12 cellular contexts compared by ENCODE assay signal in the genomic region with DNA sequence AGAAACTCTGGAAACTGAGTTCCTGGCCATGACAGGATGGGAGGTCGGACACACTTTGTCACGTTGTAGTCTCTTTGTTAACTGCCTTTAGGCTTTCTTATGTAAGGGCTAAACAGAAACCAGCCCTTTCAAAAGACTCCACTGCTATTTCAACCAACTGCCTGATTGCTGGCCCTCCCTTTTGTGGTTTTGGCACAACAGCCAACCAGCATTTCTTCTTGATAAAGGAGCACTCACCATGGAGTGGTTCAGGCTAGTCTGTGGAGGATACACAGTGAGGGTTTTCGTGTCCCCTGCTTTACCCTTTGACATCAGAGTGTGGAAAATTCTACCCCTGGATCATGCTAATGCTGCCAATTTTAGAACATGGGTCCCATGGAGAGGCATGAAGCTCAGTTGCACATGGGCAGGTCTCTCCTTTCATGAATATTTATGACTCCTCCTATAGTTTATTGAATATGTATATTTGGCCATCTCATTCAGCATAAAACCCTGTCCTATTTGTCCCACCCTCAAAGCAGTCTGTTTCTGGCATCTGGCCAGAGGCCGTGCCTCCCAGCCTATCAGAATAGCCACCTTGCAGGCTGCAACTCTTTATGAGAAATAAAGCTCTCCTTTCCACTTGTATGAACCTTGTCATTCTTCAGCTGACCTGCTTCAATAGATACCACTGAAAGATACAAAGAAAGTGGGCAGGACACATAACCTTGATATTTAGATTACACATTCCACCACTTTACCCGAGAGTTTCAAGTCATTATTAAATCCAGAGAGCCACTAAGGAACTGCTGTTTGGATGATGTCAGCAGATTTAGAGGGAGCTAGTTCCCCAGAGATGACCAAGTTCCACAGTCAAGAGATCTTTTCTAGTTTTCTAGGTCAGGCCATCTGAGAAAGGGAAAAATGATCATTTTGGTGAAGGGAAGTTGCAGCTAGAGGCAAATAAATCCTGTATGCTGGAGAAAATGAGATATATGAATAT.
A peak's percentile ranks its signal among the peaks of the same experiment; 100 is the strongest.
DNase-seq lines count a peak whose midpoint lies in the region; ATAC-seq and TF ChIP-seq lines count a peak whose summit lies in the region.
"Had no signal": no experiment of that assay in that cellular context is flagged by ENCODE, and none has a peak within 500 bp of the region (broad histone marks: within the 10 kb centered on the region; RNA-seq: fewer than 3 reads in every experiment).

No MANE protein-coding gene starts in this region.

- POLR2A ChIA-PET in SK-N-SH (lab: Yijun Ruan, JAX) = no interaction called here
- POLR2A ChIA-PET in activated CD8-positive, alpha-beta T cell treated with anti-CD3 and anti-CD28 coated beads, Interleukin-2, amount 10 ng/mL, durations not matched to agents 7 days and 5 days (lab: Charles Lee) = no interaction called here

- no peaks in the 10 kb centered on the region for H3K79me2 ChIP-seq in SK-N-SH (ENCODE audit: insufficient read depth)

- H3K27ac ChIP-seq in left ventricle myocardium inferior (replicated peaks) (no peak overlapping the region), SJCRH30 (no peak overlapping the region), SK-N-SH (ENCODE audit: low read depth in 2 of 2, low read length in 1 of 2) (no peak overlapping the region)
- H3K27ac ChIP-seq in effector memory CD4-positive, alpha-beta T cell (ENCODE audit: insufficient read depth, low read length, poor library complexity, severe bottlenecking) = no peak overlapping the region
- H3K27ac ChIP-seq: prostate gland, SK-N-MC had no signal

- no peak for TF ChIP-seq CTCF in left ventricle myocardium inferior (IDR thresholded peaks at IDR 0.05; ENCODE audit: borderline replicate concordance)
- no peak for TF ChIP-seq CTCF in fibroblast of villous mesenchyme (IDR thresholded peaks at IDR 0.05; ENCODE audit: insufficient read depth, low read depth, low read length)
- TF ChIP-seq CTCF in SK-N-SH (IDR thresholded peaks at IDR 0.05) = no peak

- H3K4me3 ChIP-seq in left ventricle myocardium inferior = no peak overlapping the region
- no peak overlapping the region for H3K4me3 ChIP-seq in SJCRH30
- H3K4me3 ChIP-seq in fibroblast of villous mesenchyme (ENCODE audit: low read depth, low read length) = no peak overlapping the region
- no peak overlapping the region for H3K4me3 ChIP-seq in SK-N-SH (ENCODE audit: low read depth in 2 of 2, low read length in 1 of 2)
- H3K4me3 ChIP-seq in effector memory CD4-positive, alpha-beta T cell (ENCODE audit: insufficient read depth, low read depth, low read length, poor library complexity, severe bottlenecking) = no peak overlapping the region
- H3K4me3 ChIP-seq: prostate gland, SK-N-MC had no signal

- no peak for TF ChIP-seq EP300 in SK-N-SH (IDR thresholded peaks at IDR 0.05; ENCODE audit: borderline replicate concordance in 1 of 2, low read depth in 1 of 2, low read length in 1 of 2)

- ATAC-seq in Right ventricle myocardium superior (ENCODE audit: poor library complexity) (peak; percentile 49), HG03135 (IDR thresholded peaks at IDR 0.05; ENCODE audit: unreplicated experiment) (no peak)
- ATAC-seq in activated CD8-positive, alpha-beta T cell treated with anti-CD3 and anti-CD28 coated beads, Interleukin-2, amount 10 ng/mL, durations not matched to agents 7 days and 5 days = no peak
- ATAC-seq: activated naive CD4-positive, alpha-beta T cell treated with anti-CD3 and anti-CD28 coated beads, Interleukin-2, amount 50 U/mL, for 72 hours had no signal

- H3K36me3 ChIP-seq in left ventricle myocardium inferior (no peaks in the 10 kb centered on the region), SJCRH30 (no peaks in the 10 kb centered on the region), SK-N-SH (replicated peaks in 1 of 2; ENCODE audit: control insufficient read depth in 1 of 2, insufficient read depth in 2 of 2, low read length in 1 of 2) (no peaks in the 10 kb centered on the region)
- H3K36me3 ChIP-seq in effector memory CD4-positive, alpha-beta T cell (ENCODE audit: control insufficient read depth, insufficient read depth, low read length) = no peaks in the 10 kb centered on the region
- H3K36me3 ChIP-seq: prostate gland had no signal

- H3K36me3 Mint-ChIP-seq in activated CD8-positive, alpha-beta T cell treated with anti-CD3 and anti-CD28 coated beads, Interleukin-2, amount 10 ng/mL, durations not matched to agents 7 days and 5 days (ENCODE audit: low read depth) = no peaks in the 10 kb centered on the region
- H3K36me3 Mint-ChIP-seq: activated naive CD4-positive, alpha-beta T cell treated with anti-CD3 and anti-CD28 coated beads, Interleukin-2, amount 50 U/mL, for 72 hours had no signal

- H3F3A ChIP-seq in SK-N-SH (replicated peaks; ENCODE audit: insufficient read depth) = no peaks in the 10 kb centered on the region

- CTCF ChIA-PET in SK-N-SH (lab: Yijun Ruan, JAX) = interaction anchor here (1.0 kb wide), 1 partner anchor 12 kb away, joined by 3 read pairs; no protein-coding TSS in a partner anchor
- CTCF ChIA-PET in activated CD8-positive, alpha-beta T cell treated with anti-CD3 and anti-CD28 coated beads, Interleukin-2, amount 10 ng/mL, durations not matched to agents 7 days and 5 days (lab: Charles Lee) = no interaction called here

- H3K4me1 Mint-ChIP-seq in activated CD8-positive, alpha-beta T cell treated with anti-CD3 and anti-CD28 coated beads, Interleukin-2, amount 10 ng/mL, durations not matched to agents 7 days and 5 days (ENCODE audit: low read depth) = no peaks in the 10 kb centered on the region
- H3K4me1 Mint-ChIP-seq: B cell had no signal

- H3K9me3 ChIP-seq in left ventricle myocardium inferior (replicated peaks) (no peaks in the 10 kb centered on the region), SJCRH30 (replicated peaks) (no peaks in the 10 kb centered on the region), SK-N-SH (no peaks in the 10 kb centered on the region)
- H3K9me3 ChIP-seq in effector memory CD4-positive, alpha-beta T cell (ENCODE audit: control insufficient read depth, low read length) = no peaks in the 10 kb centered on the region
- H3K9me3 ChIP-seq: prostate gland had no signal

- H3K4me3 Mint-ChIP-seq in activated CD8-positive, alpha-beta T cell treated with anti-CD3 and anti-CD28 coated beads, Interleukin-2, amount 10 ng/mL, durations not matched to agents 7 days and 5 days = no peak overlapping the region
- H3K4me3 Mint-ChIP-seq: B cell had no signal

- H3K4me1 ChIP-seq in left ventricle myocardium inferior = no peaks in the 10 kb centered on the region
- H3K4me1 ChIP-seq in SJCRH30 = no peaks in the 10 kb centered on the region
- H3K4me1 ChIP-seq in SK-N-SH (ENCODE audit: control insufficient read depth in 1 of 2, insufficient read depth in 2 of 2, low read depth in 1 of 2, low read length in 1 of 2) = no peaks in the 10 kb centered on the region
- H3K4me1 ChIP-seq in effector memory CD4-positive, alpha-beta T cell (ENCODE audit: control insufficient read depth, insufficient read depth, low read length, poor library complexity, severe bottlenecking) = no peaks in the 10 kb centered on the region
- H3K4me1 ChIP-seq: prostate gland had no signal

- intact Hi-C loops in Right ventricle myocardium superior (cut with DNase I) (no loop called here), left ventricle myocardium inferior (cut with micrococcal nuclease) (no loop called here)

- no peak overlapping the region for H3K9ac ChIP-seq in SK-N-SH

- H3K27ac Mint-ChIP-seq in activated CD8-positive, alpha-beta T cell treated with anti-CD3 and anti-CD28 coated beads, Interleukin-2, amount 10 ng/mL, durations not matched to agents 7 days and 5 days = no peak overlapping the region
- H3K27ac Mint-ChIP-seq: activated naive CD4-positive, alpha-beta T cell treated with anti-CD3 and anti-CD28 coated beads, Interleukin-2, amount 50 U/mL, for 72 hours; B cell had no signal

- 21% methylated on average over 5 of the region's 5 CpGs for WGBS in SK-N-SH (ENCODE audit: low lambda C conversion rate)

- no peak overlapping the region for H3K4me2 ChIP-seq in SK-N-SH

- no peaks in the 10 kb centered on the region for H4K20me1 ChIP-seq in SK-N-SH (ENCODE audit: insufficient read depth)

- H3K9me2 ChIP-seq in SK-N-SH = no peaks in the 10 kb centered on the region

- no peak overlapping the region for H2AFZ ChIP-seq in SK-N-SH (ENCODE audit: low read depth)

- DNase-seq in Right ventricle myocardium superior (peak; percentile 28), left ventricle myocardium inferior (no peak), SJCRH30 (peak; percentile 13 to 23), fibroblast of villous mesenchyme (ENCODE audit: low read depth) (peak; percentile 2), SK-N-SH (no peak)
- no peak for DNase-seq in effector memory CD4-positive, alpha-beta T cell
- DNase-seq in activated CD8-positive, alpha-beta T cell treated with anti-CD3 and anti-CD28 coated beads, Interleukin-2, amount 10 ng/mL, durations not matched to agents 7 days and 5 days = no peak

- no peaks in the 10 kb centered on the region for H3K9me3 Mint-ChIP-seq in activated CD8-positive, alpha-beta T cell treated with anti-CD3 and anti-CD28 coated beads, Interleukin-2, amount 10 ng/mL, durations not matched to agents 7 days and 5 days (ENCODE audit: insufficient read depth)
- H3K9me3 Mint-ChIP-seq: activated naive CD4-positive, alpha-beta T cell treated with anti-CD3 and anti-CD28 coated beads, Interleukin-2, amount 50 U/mL, for 72 hours had no signal

- no peaks in the 10 kb centered on the region for H3K27me3 Mint-ChIP-seq in activated CD8-positive, alpha-beta T cell treated with anti-CD3 and anti-CD28 coated beads, Interleukin-2, amount 10 ng/mL, durations not matched to agents 7 days and 5 days (ENCODE audit: low read depth)
- H3K27me3 Mint-ChIP-seq: B cell had no signal

- H3K27me3 ChIP-seq in left ventricle myocardium inferior (ENCODE audit: low read depth) = no peaks in the 10 kb centered on the region
- no peaks in the 10 kb centered on the region for H3K27me3 ChIP-seq in SJCRH30
- no peaks in the 10 kb centered on the region for H3K27me3 ChIP-seq in SK-N-SH (ENCODE audit: insufficient read depth)
- no peaks in the 10 kb centered on the region for H3K27me3 ChIP-seq in effector memory CD4-positive, alpha-beta T cell (replicated peaks; ENCODE audit: control insufficient read depth, insufficient read depth, low read length, poor library complexity, severe bottlenecking)

- no peak for TF ChIP-seq RAD21 in SK-N-SH (IDR thresholded peaks at IDR 0.05; ENCODE audit: low read length)

TF ChIP-seq in SK-N-SH, 30 proteins besides CTCF, POLR2A, EP300 and RAD21 (continues in another document):
- no peak for TF ChIP-seq TAF1 (IDR thresholded peaks at IDR 0.05; ENCODE audit: borderline replicate concordance, low read depth, low read length)
- no peak for TF ChIP-seq ELF1 (IDR thresholded peaks at IDR 0.05)
- no peak for TF ChIP-seq SIN3A (IDR thresholded peaks at IDR 0.05; ENCODE audit: borderline replicate concordance, low read depth, low read length)
- no peak for TF ChIP-seq TEAD4 (IDR thresholded peaks at IDR 0.05; ENCODE audit: borderline replicate concordance, insufficient read depth)
- TF ChIP-seq, protein P1, sequence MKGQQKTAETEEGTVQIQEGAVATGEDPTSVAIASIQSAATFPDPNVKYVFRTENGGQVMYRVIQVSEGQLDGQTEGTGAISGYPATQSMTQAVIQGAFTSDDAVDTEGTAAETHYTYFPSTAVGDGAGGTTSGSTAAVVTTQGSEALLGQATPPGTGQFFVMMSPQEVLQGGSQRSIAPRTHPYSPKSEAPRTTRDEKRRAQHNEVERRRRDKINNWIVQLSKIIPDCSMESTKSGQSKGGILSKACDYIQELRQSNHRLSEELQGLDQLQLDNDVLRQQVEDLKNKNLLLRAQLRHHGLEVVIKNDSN (IDR thresholded peaks at IDR 0.05; ENCODE audit: borderline replicate concordance, low read depth) = no peak

Comparison
In these comparisons a context has a peak if more than half of its experiments do, and no peak if none do; other contexts are left out.
1. DNase-seq: peak in Right ventricle myocardium superior (single experiment), SJCRH30 (2 of 2) and fibroblast of villous mesenchyme (single experiment); none in left ventricle myocardium inferior (single experiment), SK-N-SH (single experiment), effector memory CD4-positive, alpha-beta T cell (0 of 3) and activated CD8-positive, alpha-beta T cell treated with anti-CD3 and anti-CD28 coated beads, Interleukin-2, amount 10 ng/mL, durations not matched to agents 7 days and 5 days (single experiment).